15 cellular contexts compared by ENCODE assay signal in the genomic region with DNA sequence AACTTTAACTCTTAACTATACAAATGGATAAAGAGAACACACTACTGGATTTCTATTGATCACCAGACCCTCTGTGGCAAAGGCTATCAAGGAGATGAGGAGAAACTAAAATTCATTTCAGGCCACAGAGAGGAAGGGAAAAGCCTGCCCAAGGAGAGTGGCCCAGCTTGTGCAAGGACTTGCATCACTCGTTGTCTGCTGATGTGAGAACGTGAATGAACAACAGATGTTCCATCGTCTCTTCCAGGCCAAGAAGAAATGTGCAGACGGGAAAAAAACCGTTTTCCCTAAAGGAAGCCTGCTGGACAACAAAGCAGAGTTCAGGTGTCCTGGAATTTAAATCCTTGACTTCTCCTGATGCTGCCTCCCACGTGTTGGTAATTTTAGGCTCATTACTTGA.
DNase-seq lines count a peak whose midpoint lies in the region; ATAC-seq and TF ChIP-seq lines count a peak whose summit lies in the region.
"Had no signal": no experiment of that assay in that cellular context is flagged by ENCODE, and none has a peak within 500 bp of the region (broad histone marks: within the 10 kb centered on the region; RNA-seq: fewer than 3 reads in every experiment).

No MANE protein-coding gene starts in this region.

- H3K4me2 ChIP-seq in GM23338, result no peak overlapping the region
- H3K4me2 ChIP-seq: SK-N-SH had no signal

- H3K36me3 Mint-ChIP-seq in GM23338 (ENCODE audit: low read depth), result no peaks in the 10 kb centered on the region

- no peaks in the 10 kb centered on the region for H3K36me3 ChIP-seq in GM23338 (ENCODE audit: insufficient read depth)
- H3K36me3 ChIP-seq in lower lobe of right lung, result peaks cover 8% of the 10 kb centered on the region
- peaks cover 0 to 3% of the 10 kb centered on the region in 2 donors for H3K36me3 ChIP-seq in stomach smooth muscle (ENCODE audit: control insufficient read depth in 2 of 2, insufficient read depth in 2 of 2, low read length in 2 of 2)

- no peaks in the 10 kb centered on the region for H3F3A ChIP-seq in GM23338 (replicated peaks; ENCODE audit: low read depth)

- no peak overlapping the region for H3K4me3 ChIP-seq in GM23338
- no peak overlapping the region for H3K4me3 ChIP-seq in fibroblast of mammary gland (ENCODE audit: control insufficient read depth, low read depth, low read length)
- H3K4me3 ChIP-seq in lower lobe of right lung, result no peak overlapping the region
- peak overlapping the region in 1 of 2 donors; percentile 24 for H3K4me3 ChIP-seq in stomach smooth muscle (ENCODE audit: low read length in 2 of 2)

- no peaks in the 10 kb centered on the region for H3K27me3 ChIP-seq in GM23338 (ENCODE audit: insufficient read depth)
- no peaks in the 10 kb centered on the region for H3K27me3 ChIP-seq in lower lobe of right lung (ENCODE audit: low read depth)
- H3K27me3 ChIP-seq in stomach smooth muscle (ENCODE audit: control insufficient read depth in 1 of 2, insufficient read depth in 2 of 2, low read length in 2 of 2), result no peaks in the 10 kb centered on the region

- H3K9ac ChIP-seq in stomach smooth muscle (ENCODE audit: low read length in 2 of 2), result no peak overlapping the region
- H3K9ac ChIP-seq: SK-N-SH had no signal

- H3K4me1 ChIP-seq in GM23338 (ENCODE audit: insufficient read depth) (no peaks in the 10 kb centered on the region), lower lobe of right lung (peaks cover 36% of the 10 kb centered on the region), stomach smooth muscle (ENCODE audit: control insufficient read depth, insufficient read depth, low read length) (peaks cover 51% of the 10 kb centered on the region)

- no peak overlapping the region for H2AFZ ChIP-seq in GM23338

- no peaks in the 10 kb centered on the region for H3K79me2 ChIP-seq in GM23338 (replicated peaks; ENCODE audit: insufficient read depth)

- H3K9me3 Mint-ChIP-seq in GM23338, result no peaks in the 10 kb centered on the region
- H3K9me3 Mint-ChIP-seq: activated CD4-positive, alpha-beta memory T cell treated with anti-CD3 and anti-CD28 coated beads for 36 hours; stimulated activated naive CD8-positive, alpha-beta T cell treated with anti-CD3 and anti-CD28 coated beads, Interleukin-15, Interleukin-2, amounts not matched to agents 100 ng/mL and 50 ng/mL, for 24 hours had no signal

- intact Hi-C loops in lower lobe of right lung (cut with DNase I) (no loop called here), posterior vena cava (cut with DNase I) (no loop called here)

- no peak overlapping the region for H3K4me3 Mint-ChIP-seq in GM23338
- H3K4me3 Mint-ChIP-seq: activated CD4-positive, alpha-beta memory T cell treated with anti-CD3 and anti-CD28 coated beads for 36 hours; nephron progenitor cell had no signal

- no peaks in the 10 kb centered on the region for H4K20me1 ChIP-seq in GM23338 (replicated peaks; ENCODE audit: insufficient read depth)

- TF ChIP-seq CTCF in GM23338 (conservative IDR thresholded peaks at IDR 0.05; ENCODE audit: low read depth in 2 of 2), result no peak
- TF ChIP-seq CTCF in fibroblast of mammary gland (conservative IDR thresholded peaks at IDR 0.05; ENCODE audit: control insufficient read depth, insufficient read depth, low read depth, low read length), result no peak
- TF ChIP-seq CTCF in lower lobe of right lung (IDR thresholded peaks at IDR 0.05), result no peak

- no peak overlapping the region for H3K27ac ChIP-seq in GM23338 (ENCODE audit: low read depth)
- peak overlapping the region; percentile 9 for H3K27ac ChIP-seq in lower lobe of right lung
- H3K27ac ChIP-seq in stomach smooth muscle (ENCODE audit: low read length), result peak overlapping the region; percentile 63

- peaks cover 8% of the 10 kb centered on the region for H3K4me1 Mint-ChIP-seq in GM23338

- peak overlapping the region; percentile 62; the same call in 1 of the 2 replicates for H3K27ac Mint-ChIP-seq in GM23338
- H3K27ac Mint-ChIP-seq: nephron progenitor cell had no signal

- ATAC-seq in GM23338, result no peak
- peak; percentile 21 to 37 for ATAC-seq in lower lobe of right lung
- no peak for ATAC-seq in GM21423 (IDR thresholded peaks at IDR 0.05; ENCODE audit: unreplicated experiment)

- no peak for DNase-seq in GM23338 (ENCODE audit: low spot score)
- DNase-seq in fibroblast of mammary gland (ENCODE audit: low read depth), result peak; percentile 96
- no peak for DNase-seq in lower lobe of right lung
- no peak for DNase-seq in NCI-H2196 treated with DMSO at 0.1 percent for 48 hours (lab: John Stamatoyannopoulos, UW; ENCODE audit: unreplicated experiment)
- DNase-seq in medulla oblongata (ENCODE audit: extremely low spot score), result no peak
- no peak for DNase-seq in posterior vena cava (ENCODE audit: low spot score)
- DNase-seq: activated effector memory CD4-positive, alpha-beta T cell treated with Interleukin-2 at 50 U/mL for 16 hours; C1 segment of cervical spinal cord; NCI-H510A; nephron progenitor cell; SK-N-SH had no signal

- H3K9me2 ChIP-seq in GM23338 (ENCODE audit: insufficient read depth), result no peaks in the 10 kb centered on the region
- H3K9me2 ChIP-seq: SK-N-SH had no signal

- H3K9me3 ChIP-seq in lower lobe of right lung (no peaks in the 10 kb centered on the region), stomach smooth muscle (ENCODE audit: control insufficient read depth in 2 of 2, low read length in 2 of 2) (no peaks in the 10 kb centered on the region)
- H3K9me3 ChIP-seq: SK-N-SH had no signal

- peaks cover 2% of the 10 kb centered on the region for H3K27me3 Mint-ChIP-seq in GM23338 (ENCODE audit: insufficient read depth, low read depth, poor library complexity)
- H3K27me3 Mint-ChIP-seq: stimulated activated naive CD8-positive, alpha-beta T cell treated with anti-CD3 and anti-CD28 coated beads, Interleukin-15, Interleukin-2, amounts not matched to agents 100 ng/mL and 50 ng/mL, for 24 hours had no signal

TF ChIP-seq in GM23338, 12 proteins besides CTCF, POLR2A, EP300 and RAD21:
- TF ChIP-seq POLR2AphosphoS5 (IDR thresholded peaks at IDR 0.05; ENCODE audit: low read depth), result no peak

Comparison
In these comparisons a context has a peak if more than half of its experiments do, and no peak if none do; other contexts are left out.
1. ATAC-seq: peak in lower lobe of right lung (2 of 2); none in GM23338 (single experiment) and GM21423 (single experiment).